Comparison of ENCODE assay signal across 8 cellular contexts in genomic region chr1:11273595-11274234, GRCh38. TPM values are rescaled to one million over a fixed set of nuclear protein-coding genes. Genes with fewer than 3 reads are reported as not detected.
A peak's percentile ranks its signal among the peaks of the same experiment; 100 is the strongest.
DNase-seq lines count a peak whose midpoint lies in the region; ATAC-seq and TF ChIP-seq lines count a peak whose summit lies in the region.

No MANE protein-coding gene starts in this region.

- DNase-seq in activated CD4-positive, alpha-beta T cell treated with anti-CD3 and anti-CD28 coated beads, Interleukin-2, amount 10 ng/mL, durations not matched to agents 7 days and 5 days = no peak
- DNase-seq in activated CD4-positive, alpha-beta T cell treated with anti-CD3 and anti-CD28 coated beads for 48 hours = no peak
- DNase-seq in activated naive CD4-positive, alpha-beta T cell treated with anti-CD3 and anti-CD28 coated beads, Interleukin-2, amount 50 U/mL, for 16 hours = peak; percentile 15
- DNase-seq in iPS DF 6.9 (ENCODE audit: low read depth, low spot score) (no peak), spleen (no peak), NCI-H446 treated with DMSO at 0.1 percent for 48 hours (lab: John Stamatoyannopoulos, UW) (no peak), Ammon's horn (ENCODE audit: low spot score) (no peak)

- peaks cover 38% of the 10 kb centered on the region for H3K36me3 Mint-ChIP-seq in activated CD4-positive, alpha-beta T cell treated with anti-CD3 and anti-CD28 coated beads, Interleukin-2, amount 10 ng/mL, durations not matched to agents 7 days and 5 days (ENCODE audit: low read depth)

- H3K27ac ChIP-seq in iPS DF 6.9 (ENCODE audit: low read length) (no peak overlapping the region), spleen (peak overlapping the region; percentile 69 to 98 (median 92))

- H3K4me3 Mint-ChIP-seq in activated CD4-positive, alpha-beta T cell treated with anti-CD3 and anti-CD28 coated beads, Interleukin-2, amount 10 ng/mL, durations not matched to agents 7 days and 5 days = peak overlapping the region; percentile 82

- no peaks in the 10 kb centered on the region for H3K36me3 ChIP-seq in iPS DF 6.9 (ENCODE audit: control insufficient read depth, insufficient read depth, low read length)
- peaks cover under 1 to 32% (median 6%) of the 10 kb centered on the region in 6 donors for H3K36me3 ChIP-seq in spleen

- peak overlapping the region; percentile 88 for H3K27ac Mint-ChIP-seq in activated CD4-positive, alpha-beta T cell treated with anti-CD3 and anti-CD28 coated beads, Interleukin-2, amount 10 ng/mL, durations not matched to agents 7 days and 5 days

- no peak for TF ChIP-seq POLR2A in spleen (IDR thresholded peaks at IDR 0.05)

- no peaks in the 10 kb centered on the region for H3K9me3 Mint-ChIP-seq in activated CD4-positive, alpha-beta T cell treated with anti-CD3 and anti-CD28 coated beads, Interleukin-2, amount 10 ng/mL, durations not matched to agents 7 days and 5 days

- H3K4me1 Mint-ChIP-seq in activated CD4-positive, alpha-beta T cell treated with anti-CD3 and anti-CD28 coated beads, Interleukin-2, amount 10 ng/mL, durations not matched to agents 7 days and 5 days = peaks cover 32% of the 10 kb centered on the region

- TF ChIP-seq CTCF in spleen (IDR thresholded peaks at IDR 0.05 in 8 of 11, conservative IDR thresholded peaks at IDR 0.05 in 3 of 11) = no peak

- no peaks in the 10 kb centered on the region for H3K27me3 Mint-ChIP-seq in activated CD4-positive, alpha-beta T cell treated with anti-CD3 and anti-CD28 coated beads, Interleukin-2, amount 10 ng/mL, durations not matched to agents 7 days and 5 days

- intact Hi-C loops in spleen (cut with DNase I; ENCODE audit: low total_unique reads) = no loop called here

- POLR2A ChIA-PET in activated CD4-positive, alpha-beta T cell treated with anti-CD3 and anti-CD28 coated beads, Interleukin-2, amount 10 ng/mL, durations not matched to agents 7 days and 5 days (lab: Charles Lee) = interaction anchor here (0.6 kb wide), 1 partner anchor 19 kb away, joined by 4 read pairs; no protein-coding TSS in a partner anchor

- H3K9me3 ChIP-seq in iPS DF 6.9 (ENCODE audit: control insufficient read depth, insufficient read depth, low read length) (no peaks in the 10 kb centered on the region), spleen (no peaks in the 10 kb centered on the region)

- H3K4me3 ChIP-seq in iPS DF 6.9 (ENCODE audit: low read length) (peak overlapping the region; percentile 99), spleen (peak overlapping the region; percentile 44 to 89 (median 74))

- H3K4me1 ChIP-seq in iPS DF 6.9 (ENCODE audit: control insufficient read depth, insufficient read depth, low read length) = no peaks in the 10 kb centered on the region
- H3K4me1 ChIP-seq in spleen = peaks cover 24 to 50% (median 42%) of the 10 kb centered on the region in 6 donors

- H3K27me3 ChIP-seq in iPS DF 6.9 (ENCODE audit: control insufficient read depth, insufficient read depth, low read length) = no peaks in the 10 kb centered on the region
- H3K27me3 ChIP-seq in spleen (replicated peaks in 1 of 7) = no peaks in the 10 kb centered on the region

- peak; percentile 41 for ATAC-seq in HG03378 (IDR thresholded peaks at IDR 0.05; ENCODE audit: unreplicated experiment)

- CTCF ChIA-PET in activated CD4-positive, alpha-beta T cell treated with anti-CD3 and anti-CD28 coated beads, Interleukin-2, amount 10 ng/mL, durations not matched to agents 7 days and 5 days (lab: Charles Lee) = interaction anchor here (1.2 kb wide), 2 partner anchors 11 to 19 kb away, joined by 3 to 4 read pairs; partner anchors contain the start of gene MTOR

- WGBS in iPS DF 6.9 (ENCODE audit: insufficient coverage, insufficient read length) = no CpG with 5 or more reads among the region's 22 CpGs
- 4 to 7% (median 5%) methylated on average over 16 to 22 of the region's 22 CpGs for WGBS in spleen, 5 donors

RNA-seq across cellular contexts. Expression of gene UBIAD1, which starts 0.7 kb away (rescaled TPM):
- total RNA-seq in activated CD4-positive, alpha-beta T cell treated with anti-CD3 and anti-CD28 coated beads, Interleukin-2, amount 10 ng/mL, durations not matched to agents 7 days and 5 days = 10 to 100 TPM; 53.7 to 59.1 TPM
- total RNA-seq in spleen = 10 to 100 TPM; 14.2 to 18.5 (median 18.0) TPM
- 1 to 10 TPM; 6.8 to 9.7 (median 7.8) TPM for polyA plus RNA-seq in spleen

RNA-seq across cellular contexts. Expression of gene MTOR, which starts 11.4 kb away (rescaled TPM):
- 10 to 100 TPM; 49.2 to 57.2 TPM for total RNA-seq in activated CD4-positive, alpha-beta T cell treated with anti-CD3 and anti-CD28 coated beads, Interleukin-2, amount 10 ng/mL, durations not matched to agents 7 days and 5 days
- total RNA-seq in spleen = 10 to 100 TPM; 28.4 to 50.9 (median 37.5) TPM
- 10 to 100 TPM; 12.5 to 16.5 (median 14.6) TPM for polyA plus RNA-seq in spleen
